17 cellular contexts compared by ENCODE assay signal in the genomic region with DNA sequence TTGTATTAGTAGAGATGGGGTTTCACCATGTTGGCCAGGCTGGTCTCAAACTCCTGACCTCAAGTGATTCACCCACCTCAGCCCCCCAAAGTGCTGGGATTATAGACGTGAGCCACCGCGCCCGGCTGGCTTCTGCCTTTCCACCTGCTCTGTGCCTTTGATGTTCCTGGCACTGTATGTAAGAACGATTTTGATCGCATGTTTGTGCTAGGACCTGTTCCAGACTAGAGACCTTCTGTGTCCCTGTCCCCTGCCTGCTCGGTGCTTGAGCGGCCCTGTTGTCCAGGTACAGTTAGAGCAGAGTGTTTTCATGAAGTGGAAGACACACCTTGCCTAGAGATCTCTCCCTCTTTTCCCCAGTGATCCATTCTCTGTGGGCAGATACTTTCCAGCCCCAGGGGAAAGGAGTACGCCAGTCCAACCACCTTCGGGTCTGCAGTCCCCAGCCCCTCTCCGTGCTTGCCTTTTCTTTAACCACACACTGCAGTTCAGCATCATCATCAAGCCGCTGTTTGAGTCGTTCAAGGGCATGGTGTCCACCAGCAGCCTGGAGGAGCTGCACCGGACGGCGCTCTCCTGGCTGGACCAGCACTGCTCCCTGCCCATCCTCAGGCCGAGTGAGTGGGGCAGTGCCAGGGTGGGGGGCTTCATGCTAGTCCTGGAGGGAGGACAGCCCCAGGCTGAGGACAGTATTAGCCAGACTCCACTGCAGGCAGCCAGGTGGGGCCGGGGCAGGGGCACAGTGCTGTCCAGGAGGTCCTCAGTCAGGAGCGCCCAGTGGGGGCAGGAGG. TPM values are rescaled to one million over a fixed set of nuclear protein-coding genes. Genes with fewer than 3 reads are reported as not detected.
DNase-seq lines count a peak whose midpoint lies in the region; ATAC-seq and TF ChIP-seq lines count a peak whose summit lies in the region.
"Had no signal": no experiment of that assay in that cellular context is flagged by ENCODE, and none has a peak within 500 bp of the region (broad histone marks: within the 10 kb centered on the region; RNA-seq: fewer than 3 reads in every experiment).

No MANE protein-coding gene starts in this region.

- peaks cover 0 to 5% of the 10 kb centered on the region in 2 donors for H3K4me1 ChIP-seq in neuronal stem cell (ENCODE audit: control insufficient read depth in 2 of 2, insufficient read depth in 1 of 2, low read depth in 1 of 2, low read length in 2 of 2)

- H2BK15ac ChIP-seq in neuronal stem cell (ENCODE audit: low read length), result no peak overlapping the region

- H3K27me3 Mint-ChIP-seq in activated CD8-positive, alpha-beta T cell treated with anti-CD3 and anti-CD28 coated beads, Interleukin-2, amount 10 ng/mL, durations not matched to agents 7 days and 5 days (ENCODE audit: low read depth), result no peaks in the 10 kb centered on the region
- H3K27me3 Mint-ChIP-seq in activated CD8-positive, alpha-beta T cell treated with anti-CD3 and anti-CD28 coated beads for 36 hours, result no peaks in the 10 kb centered on the region
- H3K27me3 Mint-ChIP-seq in central memory CD8-positive, alpha-beta T cell, result no peaks in the 10 kb centered on the region
- H3K27me3 Mint-ChIP-seq in stimulated activated naive B cell treated with anti-CD40 and anti-IgM and Interleukin-4, amounts not matched to agents 10 μg/mL and 1 μg/mL and 100 μg/mL, for 72 hours, result no peaks in the 10 kb centered on the region
- H3K27me3 Mint-ChIP-seq in natural killer cell treated with Interleukin-12 subunit alpha and Interleukin-12 subunit beta and Interleukin-15 and Interleukin-18, amount 100 ng/mL, for 72 hours, result no peaks in the 10 kb centered on the region
- H3K27me3 Mint-ChIP-seq in activated naive CD4-positive, alpha-beta T cell treated with anti-CD3 and anti-CD28 coated beads for 36 hours (ENCODE audit: low read depth), result no peaks in the 10 kb centered on the region
- H3K27me3 Mint-ChIP-seq: CD4-positive, CD25-positive, alpha-beta regulatory T cell had no signal

- H3K4me1 Mint-ChIP-seq in activated CD8-positive, alpha-beta T cell treated with anti-CD3 and anti-CD28 coated beads, Interleukin-2, amount 10 ng/mL, durations not matched to agents 7 days and 5 days (ENCODE audit: low read depth), result no peaks in the 10 kb centered on the region
- no peaks in the 10 kb centered on the region for H3K4me1 Mint-ChIP-seq in activated CD8-positive, alpha-beta T cell treated with anti-CD3 and anti-CD28 coated beads for 36 hours (ENCODE audit: low read depth)
- no peaks in the 10 kb centered on the region for H3K4me1 Mint-ChIP-seq in central memory CD8-positive, alpha-beta T cell
- H3K4me1 Mint-ChIP-seq in stimulated activated naive B cell treated with anti-CD40 and anti-IgM and Interleukin-4, amounts not matched to agents 10 μg/mL and 1 μg/mL and 100 μg/mL, for 72 hours, result no peaks in the 10 kb centered on the region
- peaks cover 0 to 4% of the 10 kb centered on the region in 2 donors for H3K4me1 Mint-ChIP-seq in natural killer cell treated with Interleukin-12 subunit alpha and Interleukin-12 subunit beta and Interleukin-15 and Interleukin-18, amount 100 ng/mL, for 72 hours (ENCODE audit: low read depth in 2 of 2)
- no peaks in the 10 kb centered on the region for H3K4me1 Mint-ChIP-seq in activated naive CD4-positive, alpha-beta T cell treated with anti-CD3 and anti-CD28 coated beads for 36 hours (ENCODE audit: low read depth)

- no peak overlapping the region for H3K27ac ChIP-seq in neuronal stem cell (replicated peaks; ENCODE audit: low read length)
- H3K27ac ChIP-seq: 22Rv1 had no signal

- H3K4me2 ChIP-seq in neuronal stem cell (ENCODE audit: insufficient read depth, low read length, poor library complexity, severe bottlenecking), result no peak overlapping the region
- H3K4me2 ChIP-seq: GM23338 had no signal

- H3K36me3 ChIP-seq in neuronal stem cell (replicated peaks in 1 of 2; ENCODE audit: control insufficient read depth in 2 of 2, insufficient read depth in 2 of 2, low read length in 2 of 2), result peaks cover 13 to 70% of the 10 kb centered on the region in 2 donors

- no peak overlapping the region for H4K8ac ChIP-seq in neuronal stem cell (ENCODE audit: low read depth, low read length)

- H2BK120ac ChIP-seq in neuronal stem cell (ENCODE audit: low read depth, low read length), result no peak overlapping the region

- no peaks in the 10 kb centered on the region for H3K27me3 ChIP-seq in neuronal stem cell (ENCODE audit: control insufficient read depth in 3 of 3, insufficient read depth in 3 of 3, low read depth in 1 of 3, low read length in 3 of 3)

- H3K4me3 ChIP-seq in neuronal stem cell (ENCODE audit: low read length in 2 of 2), result no peak overlapping the region
- H3K4me3 ChIP-seq: GM23338 had no signal

- H3K9ac ChIP-seq in neuronal stem cell (ENCODE audit: low read depth, low read length, poor library complexity), result no peak overlapping the region

- no peak for DNase-seq in activated CD8-positive, alpha-beta T cell treated with anti-CD3 and anti-CD28 coated beads, Interleukin-2, amount 10 ng/mL, durations not matched to agents 7 days and 5 days
- DNase-seq in activated CD8-positive, alpha-beta T cell treated with anti-CD3 and anti-CD28 coated beads for 36 hours, result no peak
- no peak for DNase-seq in central memory CD8-positive, alpha-beta T cell (ENCODE audit: low spot score in 2 of 2)
- DNase-seq in neuronal stem cell (ENCODE audit: low spot score), result no peak
- DNase-seq in stimulated activated naive B cell treated with anti-CD40 and anti-IgM and Interleukin-4, amounts not matched to agents 10 μg/mL and 1 μg/mL and 100 μg/mL, for 72 hours, result no peak
- DNase-seq in natural killer cell treated with Interleukin-12 subunit alpha and Interleukin-12 subunit beta and Interleukin-15 and Interleukin-18, amount 100 ng/mL, for 72 hours (ENCODE audit: low spot score), result no peak
- DNase-seq in NCI-H345 treated with DMSO at 0.1 percent for 48 hours (lab: John Stamatoyannopoulos, UW; ENCODE audit: unreplicated experiment), result no peak
- no peak for DNase-seq in activated naive CD4-positive, alpha-beta T cell treated with anti-CD3 and anti-CD28 coated beads for 36 hours
- DNase-seq: CD4-positive, CD25-positive, alpha-beta regulatory T cell; DMS 273 treated with DMSO at 0.1 percent for 48 hours; H7 had no signal

- no peak overlapping the region for H3K14ac ChIP-seq in neuronal stem cell (ENCODE audit: low read length)

- intact Hi-C loops in activated CD8-positive, alpha-beta T cell treated with anti-CD3 and anti-CD28 coated beads for 36 hours (cut with micrococcal nuclease), result no loop called here
- intact Hi-C loops in activated naive CD4-positive, alpha-beta T cell treated with anti-CD3 and anti-CD28 coated beads for 36 hours (cut with micrococcal nuclease), result no loop called here

- H4K91ac ChIP-seq in neuronal stem cell (ENCODE audit: low read depth, low read length, poor library complexity), result no peak overlapping the region

- no peak for ATAC-seq in activated CD8-positive, alpha-beta T cell treated with anti-CD3 and anti-CD28 coated beads, Interleukin-2, amount 10 ng/mL, durations not matched to agents 7 days and 5 days
- ATAC-seq in activated CD8-positive, alpha-beta T cell treated with anti-CD3 and anti-CD28 coated beads for 36 hours, result no peak
- ATAC-seq in central memory CD8-positive, alpha-beta T cell (replicated peaks; ENCODE audit: extremely low read depth, poor library complexity, severe bottlenecking), result no peak
- no peak for ATAC-seq in stimulated activated naive B cell treated with anti-CD40 and anti-IgM and Interleukin-4, amounts not matched to agents 10 μg/mL and 1 μg/mL and 100 μg/mL, for 72 hours (replicated peaks)
- ATAC-seq in natural killer cell treated with Interleukin-12 subunit alpha and Interleukin-12 subunit beta and Interleukin-15 and Interleukin-18, amount 100 ng/mL, for 72 hours, result no peak
- ATAC-seq: GM23338 had no signal

- no peaks in the 10 kb centered on the region for H3K9me3 Mint-ChIP-seq in activated CD8-positive, alpha-beta T cell treated with anti-CD3 and anti-CD28 coated beads, Interleukin-2, amount 10 ng/mL, durations not matched to agents 7 days and 5 days (ENCODE audit: insufficient read depth)
- no peaks in the 10 kb centered on the region for H3K9me3 Mint-ChIP-seq in activated CD8-positive, alpha-beta T cell treated with anti-CD3 and anti-CD28 coated beads for 36 hours
- H3K9me3 Mint-ChIP-seq in central memory CD8-positive, alpha-beta T cell, result no peaks in the 10 kb centered on the region
- H3K9me3 Mint-ChIP-seq in stimulated activated naive B cell treated with anti-CD40 and anti-IgM and Interleukin-4, amounts not matched to agents 10 μg/mL and 1 μg/mL and 100 μg/mL, for 72 hours, result no peaks in the 10 kb centered on the region
- H3K9me3 Mint-ChIP-seq in natural killer cell treated with Interleukin-12 subunit alpha and Interleukin-12 subunit beta and Interleukin-15 and Interleukin-18, amount 100 ng/mL, for 72 hours, result no peaks in the 10 kb centered on the region
- H3K9me3 Mint-ChIP-seq in activated naive CD4-positive, alpha-beta T cell treated with anti-CD3 and anti-CD28 coated beads for 36 hours, result no peaks in the 10 kb centered on the region
- H3K9me3 Mint-ChIP-seq: CD4-positive, CD25-positive, alpha-beta regulatory T cell had no signal

- no peak overlapping the region for H3K23ac ChIP-seq in neuronal stem cell (ENCODE audit: low read depth, low read length, poor library complexity)

- POLR2A ChIA-PET in activated CD8-positive, alpha-beta T cell treated with anti-CD3 and anti-CD28 coated beads, Interleukin-2, amount 10 ng/mL, durations not matched to agents 7 days and 5 days (lab: Charles Lee), result no interaction called here
- POLR2A ChIA-PET in activated CD8-positive, alpha-beta T cell treated with anti-CD3 and anti-CD28 coated beads for 36 hours (lab: Charles Lee), result no interaction called here

- WGBS in neuronal stem cell (ENCODE audit: extremely low coverage in 2 of 2, insufficient read length in 2 of 2, insufficient replicate concordance in 1 of 2), 2 donors, result no CpG with 5 or more reads among the region's 19 CpGs

- no peak overlapping the region for H3K18ac ChIP-seq in neuronal stem cell (ENCODE audit: low read length)

- peak overlapping the region; percentile 49 for H3K27ac Mint-ChIP-seq in activated CD8-positive, alpha-beta T cell treated with anti-CD3 and anti-CD28 coated beads, Interleukin-2, amount 10 ng/mL, durations not matched to agents 7 days and 5 days
- H3K27ac Mint-ChIP-seq in activated CD8-positive, alpha-beta T cell treated with anti-CD3 and anti-CD28 coated beads for 36 hours, result no peak overlapping the region
- H3K27ac Mint-ChIP-seq in central memory CD8-positive, alpha-beta T cell (ENCODE audit: low read depth), result peak overlapping the region; percentile 57
- peak overlapping the region; percentile 53 for H3K27ac Mint-ChIP-seq in stimulated activated naive B cell treated with anti-CD40 and anti-IgM and Interleukin-4, amounts not matched to agents 10 μg/mL and 1 μg/mL and 100 μg/mL, for 72 hours
- no peak overlapping the region for H3K27ac Mint-ChIP-seq in natural killer cell treated with Interleukin-12 subunit alpha and Interleukin-12 subunit beta and Interleukin-15 and Interleukin-18, amount 100 ng/mL, for 72 hours
- H3K27ac Mint-ChIP-seq in activated naive CD4-positive, alpha-beta T cell treated with anti-CD3 and anti-CD28 coated beads for 36 hours, result no peak overlapping the region
- H3K27ac Mint-ChIP-seq: CD4-positive, CD25-positive, alpha-beta regulatory T cell; GM23338 had no signal

- H2AFZ ChIP-seq in neuronal stem cell (ENCODE audit: low read length), result no peak overlapping the region
- H2AFZ ChIP-seq: GM23338 had no signal

- TF ChIP-seq CTCF in activated CD8-positive, alpha-beta T cell treated with anti-CD3 and anti-CD28 coated beads for 36 hours (IDR thresholded peaks at IDR 0.05), result no peak

- peaks cover 7% of the 10 kb centered on the region for H3K36me3 Mint-ChIP-seq in activated CD8-positive, alpha-beta T cell treated with anti-CD3 and anti-CD28 coated beads, Interleukin-2, amount 10 ng/mL, durations not matched to agents 7 days and 5 days (ENCODE audit: low read depth)
- peaks cover 6% of the 10 kb centered on the region for H3K36me3 Mint-ChIP-seq in activated CD8-positive, alpha-beta T cell treated with anti-CD3 and anti-CD28 coated beads for 36 hours (ENCODE audit: low read depth)
- H3K36me3 Mint-ChIP-seq in central memory CD8-positive, alpha-beta T cell (ENCODE audit: insufficient read depth), result peaks cover 9% of the 10 kb centered on the region
- peaks cover 12 to 27% of the 10 kb centered on the region in 2 donors for H3K36me3 Mint-ChIP-seq in stimulated activated naive B cell treated with anti-CD40 and anti-IgM and Interleukin-4, amounts not matched to agents 10 μg/mL and 1 μg/mL and 100 μg/mL, for 72 hours
- no peaks in the 10 kb centered on the region for H3K36me3 Mint-ChIP-seq in natural killer cell treated with Interleukin-12 subunit alpha and Interleukin-12 subunit beta and Interleukin-15 and Interleukin-18, amount 100 ng/mL, for 72 hours
- no peaks in the 10 kb centered on the region for H3K36me3 Mint-ChIP-seq in activated naive CD4-positive, alpha-beta T cell treated with anti-CD3 and anti-CD28 coated beads for 36 hours (ENCODE audit: low read depth)

- CTCF ChIA-PET in activated CD8-positive, alpha-beta T cell treated with anti-CD3 and anti-CD28 coated beads, Interleukin-2, amount 10 ng/mL, durations not matched to agents 7 days and 5 days (lab: Charles Lee), result no interaction called here
- CTCF ChIA-PET in activated CD8-positive, alpha-beta T cell treated with anti-CD3 and anti-CD28 coated beads for 36 hours (lab: Charles Lee), result interaction anchor here (1.0 kb wide), 1 partner anchor 86 kb away, joined by 3 read pairs; no protein-coding TSS in a partner anchor
- CTCF ChIA-PET in activated naive CD4-positive, alpha-beta T cell treated with anti-CD3 and anti-CD28 coated beads for 36 hours (lab: Charles Lee), result no interaction called here

- H3K9me3 ChIP-seq in neuronal stem cell (replicated peaks in 1 of 2; ENCODE audit: control insufficient read depth in 2 of 2, insufficient read depth in 1 of 2, low read depth in 1 of 2, low read length in 2 of 2), result peaks cover 23 to 28% of the 10 kb centered on the region in 2 donors

- H2BK12ac ChIP-seq in neuronal stem cell (ENCODE audit: low read length), result no peak overlapping the region

- no peak overlapping the region for H2AK5ac ChIP-seq in neuronal stem cell (ENCODE audit: low read depth, low read length)

- no peak overlapping the region for H3K4ac ChIP-seq in neuronal stem cell (ENCODE audit: low read length)

- no peak overlapping the region for H3K4me3 Mint-ChIP-seq in activated CD8-positive, alpha-beta T cell treated with anti-CD3 and anti-CD28 coated beads, Interleukin-2, amount 10 ng/mL, durations not matched to agents 7 days and 5 days
- no peak overlapping the region for H3K4me3 Mint-ChIP-seq in activated CD8-positive, alpha-beta T cell treated with anti-CD3 and anti-CD28 coated beads for 36 hours
- H3K4me3 Mint-ChIP-seq in central memory CD8-positive, alpha-beta T cell, result no peak overlapping the region
- H3K4me3 Mint-ChIP-seq in stimulated activated naive B cell treated with anti-CD40 and anti-IgM and Interleukin-4, amounts not matched to agents 10 μg/mL and 1 μg/mL and 100 μg/mL, for 72 hours, result no peak overlapping the region
- no peak overlapping the region for H3K4me3 Mint-ChIP-seq in natural killer cell treated with Interleukin-12 subunit alpha and Interleukin-12 subunit beta and Interleukin-15 and Interleukin-18, amount 100 ng/mL, for 72 hours
- no peak overlapping the region for H3K4me3 Mint-ChIP-seq in activated naive CD4-positive, alpha-beta T cell treated with anti-CD3 and anti-CD28 coated beads for 36 hours
- H3K4me3 Mint-ChIP-seq: GM23338 had no signal

- H3K79me1 ChIP-seq in neuronal stem cell (ENCODE audit: low read depth, low read length), result no peaks in the 10 kb centered on the region

- H2BK5ac ChIP-seq in neuronal stem cell (ENCODE audit: low read length), result peak overlapping the region; percentile 70

RNA-seq across cellular contexts. Expression of gene IL31, which starts 33.4 kb away (rescaled TPM):
- total RNA-seq in activated CD8-positive, alpha-beta T cell treated with anti-CD3 and anti-CD28 coated beads, Interleukin-2, amount 10 ng/mL, durations not matched to agents 7 days and 5 days, result not detected
- total RNA-seq in activated CD8-positive, alpha-beta T cell treated with anti-CD3 and anti-CD28 coated beads for 36 hours, result not detected
- polyA plus RNA-seq in neuronal stem cell (2013, experiment 1 of 2), result not detected
- not detected for polyA plus RNA-seq in neuronal stem cell (2013, experiment 2 of 2)
- not detected for total RNA-seq in natural killer cell treated with Interleukin-12 subunit alpha and Interleukin-12 subunit beta and Interleukin-15 and Interleukin-18, amount 100 ng/mL, for 72 hours
- total RNA-seq in activated naive CD4-positive, alpha-beta T cell treated with anti-CD3 and anti-CD28 coated beads for 36 hours, result not detected
- total RNA-seq: A673; CD4-positive, CD25-positive, alpha-beta regulatory T cell; Daoy; GM23338; H7; HT1080 had no signal
- polyA plus RNA-seq: BJ; CD4-positive, CD25-positive, alpha-beta regulatory T cell; GM23338 had no signal

RNA-seq across cellular contexts. Expression of gene LRRC43, which starts 42.3 kb away (rescaled TPM):
- total RNA-seq in activated CD8-positive, alpha-beta T cell treated with anti-CD3 and anti-CD28 coated beads, Interleukin-2, amount 10 ng/mL, durations not matched to agents 7 days and 5 days, result not detected
- not detected for total RNA-seq in activated CD8-positive, alpha-beta T cell treated with anti-CD3 and anti-CD28 coated beads for 36 hours
- polyA plus RNA-seq in neuronal stem cell (2013, experiment 1 of 2), result 1.6 TPM
- 1.5 TPM for polyA plus RNA-seq in neuronal stem cell (2013, experiment 2 of 2)
- 1 to 10 TPM; 1.1 to 9.3 TPM for total RNA-seq in natural killer cell treated with Interleukin-12 subunit alpha and Interleukin-12 subunit beta and Interleukin-15 and Interleukin-18, amount 100 ng/mL, for 72 hours
- total RNA-seq in activated naive CD4-positive, alpha-beta T cell treated with anti-CD3 and anti-CD28 coated beads for 36 hours, result under 1 TPM in 1 of 2 experiments, not detected in 1; 0.60 TPM
- total RNA-seq: A673; CD4-positive, CD25-positive, alpha-beta regulatory T cell; GM23338; H7; HT1080 had no signal
- polyA plus RNA-seq: CD4-positive, CD25-positive, alpha-beta regulatory T cell had no signal

Comparison
In these comparisons a context has a peak if more than half of its experiments do, and no peak if none do; other contexts are left out.
1. H3K27ac Mint-ChIP-seq: peak in activated CD8-positive, alpha-beta T cell treated with anti-CD3 and anti-CD28 coated beads, Interleukin-2, amount 10 ng/mL, durations not matched to agents 7 days and 5 days (single experiment), central memory CD8-positive, alpha-beta T cell (single experiment) and stimulated activated naive B cell treated with anti-CD40 and anti-IgM and Interleukin-4, amounts not matched to agents 10 μg/mL and 1 μg/mL and 100 μg/mL, for 72 hours (single experiment); none in activated CD8-positive, alpha-beta T cell treated with anti-CD3 and anti-CD28 coated beads for 36 hours (single experiment), natural killer cell treated with Interleukin-12 subunit alpha and Interleukin-12 subunit beta and Interleukin-15 and Interleukin-18, amount 100 ng/mL, for 72 hours (0 of 2) and activated naive CD4-positive, alpha-beta T cell treated with anti-CD3 and anti-CD28 coated beads for 36 hours (single experiment).